14 cellular contexts compared by ENCODE assay signal in the genomic region with DNA sequence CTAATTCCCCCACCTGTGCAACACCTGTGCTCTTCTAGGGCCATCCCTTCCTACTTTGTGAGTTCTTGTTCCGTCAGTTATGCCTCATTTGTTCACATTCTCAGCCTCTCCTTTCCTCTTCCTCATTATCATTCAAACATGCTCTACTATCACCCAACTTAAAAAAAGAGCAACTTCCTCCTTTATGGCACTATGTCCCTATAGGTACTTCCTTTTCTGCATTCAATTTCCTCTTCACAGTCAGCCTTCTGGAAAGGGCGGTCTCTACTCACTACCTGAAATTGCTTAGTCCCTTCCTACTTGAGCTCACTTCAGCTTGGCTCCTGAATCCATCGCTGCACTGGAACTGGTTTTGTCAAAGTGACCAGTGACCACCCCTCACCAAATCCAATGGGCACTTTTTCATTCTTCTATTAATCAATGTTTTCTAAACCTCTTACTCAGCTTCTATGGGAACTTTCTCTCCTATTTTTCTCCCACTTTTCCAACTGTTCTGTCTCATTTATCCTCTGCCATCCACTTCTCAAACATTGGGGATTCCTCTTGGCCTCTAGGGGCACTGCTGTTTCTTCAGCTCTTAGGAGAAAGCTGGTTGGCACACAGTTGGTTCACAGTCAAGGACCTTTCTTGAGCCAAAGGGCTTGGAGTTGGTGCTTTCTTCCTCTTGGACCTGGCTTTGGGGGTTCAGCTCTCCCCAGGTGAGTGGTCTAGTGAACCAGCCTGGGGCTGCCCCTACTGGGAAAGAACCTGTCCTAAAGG.
DNase-seq lines count a peak whose midpoint lies in the region; ATAC-seq, FAIRE-seq and TF ChIP-seq lines count a peak whose summit lies in the region.
"Had no signal": no experiment of that assay in that cellular context is flagged by ENCODE, and none has a peak within 500 bp of the region (broad histone marks: within the 10 kb centered on the region; RNA-seq: fewer than 3 reads in every experiment).

No MANE protein-coding gene starts in this region.

- no peak for TF ChIP-seq POLR2A in GM12892 (IDR thresholded peaks at IDR 0.05; ENCODE audit: low read depth, low read length)

- POLR2A ChIA-PET in A673 (lab: Charles Lee; ENCODE audit: low non-redundant PET) = no interaction called here

- peak; percentile 48 for TF ChIP-seq CTCF in A673 (conservative IDR thresholded peaks at IDR 0.05; ENCODE audit: low read depth, low read length)
- peak; percentile 43 for TF ChIP-seq CTCF in foreskin keratinocyte (conservative IDR thresholded peaks at IDR 0.05)

- intact Hi-C loops in A673 (cut with micrococcal nuclease; ENCODE audit: unreplicated experiment) = no loop called here

- no peaks in the 10 kb centered on the region for H3K9me3 ChIP-seq in A673 (ENCODE audit: low read depth, low read length, poor library complexity, severe bottlenecking)
- H3K9me3 ChIP-seq: SJSA1 had no signal

- ATAC-seq in foreskin keratinocyte (no peak), GM19397 (IDR thresholded peaks at IDR 0.05; ENCODE audit: unreplicated experiment) (no peak)
- ATAC-seq: stimulated activated naive CD8-positive, alpha-beta T cell treated with anti-CD3 and anti-CD28 coated beads, Interleukin-15, Interleukin-2, amounts not matched to agents 100 U/mL and 50 U/mL, for 24 hours had no signal

- peak; percentile 30 for FAIRE-seq in GM12892 (lab: Jason Lieb, UNC)
- FAIRE-seq in HTR-8/SVneo (lab: Jason Lieb, UNC) = no peak

- CTCF ChIA-PET in A673 (lab: Charles Lee) = no interaction called here

- no peak overlapping the region for H3K4me3 ChIP-seq in A673 (ENCODE audit: low read depth, low read length, poor library complexity, severe bottlenecking)
- H3K4me3 ChIP-seq: SJSA1, skin epidermis had no signal

- DNase-seq in A673 (ENCODE audit: low spot score) = no peak
- no peak for DNase-seq in GM12892 (ENCODE audit: insufficient read length)
- DNase-seq in SIG-M5 (lab: John Stamatoyannopoulos, UW) = peak; percentile 81
- no peak for DNase-seq in foreskin keratinocyte
- DNase-seq in islet precursor cell = no peak
- no peak for DNase-seq in activated CD8-positive, alpha-beta memory T cell treated with anti-CD3 and anti-CD28 coated beads for 24 hours
- no peak for DNase-seq in HTR-8/SVneo (ENCODE audit: insufficient read length, low spot score)
- DNase-seq: activated T-cell treated with anti-CD3 and anti-CD28 coated beads, Interleukin-2, amount 50 U/mL, for 48 hours; CD4-positive, alpha-beta memory T cell; NCI-H187; stimulated activated naive CD8-positive, alpha-beta T cell treated with anti-CD3 and anti-CD28 coated beads, Interleukin-15, Interleukin-2, amounts not matched to agents 100 U/mL and 50 U/mL, for 24 hours had no signal

- no peak overlapping the region for H3K27ac ChIP-seq in A673 (ENCODE audit: low read depth, low read length, poor library complexity, severe bottlenecking)
- H3K27ac ChIP-seq in foreskin keratinocyte = no peak overlapping the region
- H3K27ac ChIP-seq: SJSA1, skin epidermis had no signal

- H3K27me3 ChIP-seq in A673 (replicated peaks; ENCODE audit: insufficient read depth, low read depth, low read length, poor library complexity) (no peaks in the 10 kb centered on the region), foreskin keratinocyte (no peaks in the 10 kb centered on the region)
- H3K27me3 ChIP-seq: SJSA1 had no signal

- H3K36me3 ChIP-seq in A673 (ENCODE audit: insufficient read depth, low read length, poor library complexity, severe bottlenecking) = no peaks in the 10 kb centered on the region
- H3K36me3 ChIP-seq: SJSA1 had no signal

- H3K4me1 ChIP-seq in A673 (ENCODE audit: insufficient read depth, low read length, poor library complexity, severe bottlenecking) (peaks cover 4% of the 10 kb centered on the region), foreskin keratinocyte (no peaks in the 10 kb centered on the region)

- no TSS peak for BruUV-seq in A673 (replicated peaks; lab: Mats Ljungman, UMichigan)
